1 cellular context compared by ENCODE assay signal in the genomic region with DNA sequence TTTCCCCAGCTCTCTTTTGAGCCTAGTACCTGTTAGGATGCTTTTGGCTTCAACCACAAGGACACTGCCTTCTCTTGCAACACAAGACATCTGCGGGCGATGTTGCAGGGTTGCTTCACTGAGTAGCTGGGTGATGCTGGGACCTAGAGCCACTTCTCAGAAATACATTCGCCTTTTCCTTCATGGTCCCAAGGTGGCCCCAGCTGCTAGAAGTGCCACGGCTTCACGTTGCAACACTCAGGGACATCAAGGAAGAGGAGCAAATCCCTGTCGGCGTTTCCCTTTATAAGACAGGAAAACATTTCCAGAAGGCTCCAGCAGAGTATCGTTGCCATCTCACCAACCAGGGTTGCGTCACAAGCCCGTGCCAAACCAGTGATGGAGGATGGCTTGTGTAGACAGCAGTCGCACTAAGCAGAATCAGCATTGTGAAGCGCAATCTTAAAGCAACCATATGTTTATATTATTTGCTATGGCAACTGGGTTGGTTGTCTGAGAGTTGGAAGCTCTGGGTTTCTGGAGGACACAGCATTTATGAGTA.
TF ChIP-seq lines count a peak whose summit lies in the region.

No MANE protein-coding gene starts in this region.

TF ChIP-seq in H1, 55 proteins besides CTCF, POLR2A, EP300 and RAD21 (continued from another document):
- TF ChIP-seq BACH1 (IDR thresholded peaks at IDR 0.05; ENCODE audit: low read length) (no peak), RFX5 (IDR thresholded peaks at IDR 0.05; ENCODE audit: borderline replicate concordance, low read depth, low read length) (no peak), SAP30 (IDR thresholded peaks at IDR 0.05; ENCODE audit: insufficient read depth, insufficient replicate concordance, low read length) (no peak)
TF ChIP-seq in H1: peak in this region for 0.
